ENCODE assay signal across 13 cellular contexts in genomic region chr1:9454094-9454418, GRCh38.
DNase-seq lines count a peak whose midpoint lies in the region; ATAC-seq, FAIRE-seq and TF ChIP-seq lines count a peak whose summit lies in the region.
"Had no signal": no experiment of that assay in that cellular context is flagged by ENCODE, and none has a peak within 500 bp of the region (broad histone marks: within the 10 kb centered on the region; RNA-seq: fewer than 3 reads in every experiment).

No MANE protein-coding gene starts in this region.

- H3K36me3 Mint-ChIP-seq in nephron (ENCODE audit: low read depth): no peaks in the 10 kb centered on the region
- H3K36me3 Mint-ChIP-seq: CD4-positive, CD25-positive, alpha-beta regulatory T cell had no signal

- in situ Hi-C loops in HepG2 (cut with HindIII; ENCODE audit: extremely low pct_ligation_motif_present, low pct_unique_long_range_greater_than_20kb): no loop called here

- intact Hi-C loops in HepG2 (cut with micrococcal nuclease; ENCODE audit: unreplicated experiment): no loop called here

- ATAC-seq in HepG2 (no peak), HG03045 (IDR thresholded peaks at IDR 0.05; ENCODE audit: unreplicated experiment) (no peak)
- ATAC-seq: HCT116 had no signal

- peaks cover 3% of the 10 kb centered on the region for H3K27me3 Mint-ChIP-seq in nephron (ENCODE audit: low read depth)

- no peak for FAIRE-seq in HepG2 (lab: Jason Lieb, UNC)
- FAIRE-seq: GM12878, H54 had no signal

- H3K4me1 ChIP-seq in liver (ENCODE audit: control insufficient read depth in 4 of 4, insufficient read depth in 4 of 4, low read length in 3 of 4) (peaks cover 19 to 40% (median 28%) of the 10 kb centered on the region in 4 donors), HepG2 (ENCODE audit: insufficient read depth, low read length) (peaks cover 60% of the 10 kb centered on the region), adipocyte (ENCODE audit: control insufficient read depth, insufficient read depth, low read length) (peaks cover 42% of the 10 kb centered on the region), tibial nerve (peaks cover 0 to 26% (median 6%) of the 10 kb centered on the region in 4 donors)

- WGBS in liver: 54% methylated on average over 6 of the region's 6 CpGs
- WGBS in HepG2 (ENCODE audit: low lambda C conversion rate): 31% methylated on average over 5 of the region's 6 CpGs
- 31 to 39% methylated on average over 6 of the region's 6 CpGs for WGBS in tibial nerve, 2 donors

- H3K27ac ChIP-seq in liver (ENCODE audit: low read depth in 1 of 2, low read length in 2 of 2): peak overlapping the region; percentile 87 to 91
- H3K27ac ChIP-seq in HepG2 (ENCODE audit: extremely low read length, insufficient read depth, low read length): no peak overlapping the region
- no peak overlapping the region for H3K27ac ChIP-seq in tibial nerve
- H3K27ac ChIP-seq: 22Rv1, GM23248 had no signal

- H3K9ac ChIP-seq in liver (ENCODE audit: low read depth in 1 of 2, low read length in 2 of 2) (no peak overlapping the region), HepG2 (ENCODE audit: insufficient read depth, low read depth, low read length) (no peak overlapping the region), adipocyte (ENCODE audit: low read length) (peak overlapping the region; percentile 5)
- H3K9ac ChIP-seq: GM23248 had no signal

- CTCF ChIA-PET in HepG2 (lab: Yijun Ruan, JAX; ENCODE audit: low intra/inter-chr PET ratio, low total read pairs): interaction anchor here (3.9 kb wide), 1 partner anchor 187 kb away, joined by 28 read pairs; no protein-coding TSS in a partner anchor

- H2AFZ ChIP-seq in HepG2 (ENCODE audit: low read length): no peak overlapping the region
- H2AFZ ChIP-seq: GM23248 had no signal

- no TSS peak for BruUV-seq in HepG2 (replicated peaks; lab: Mats Ljungman, UMichigan)

- H3K27me3 ChIP-seq in liver (ENCODE audit: control insufficient read depth in 4 of 4, insufficient read depth in 4 of 4, low read length in 3 of 4): no peaks in the 10 kb centered on the region
- H3K27me3 ChIP-seq in HepG2 (ENCODE audit: control insufficient read depth in 1 of 2, insufficient read depth in 2 of 2, low read length in 2 of 2): peaks cover 0 to 5% of the 10 kb centered on the region in 2 experiments; a peak in 2 of 5 replicates
- no peaks in the 10 kb centered on the region for H3K27me3 ChIP-seq in adipocyte (replicated peaks; ENCODE audit: control insufficient read depth, insufficient read depth, low read length)
- no peaks in the 10 kb centered on the region for H3K27me3 ChIP-seq in tibial nerve

- TF ChIP-seq EP300 in HepG2 (IDR thresholded peaks at IDR 0.05; ENCODE audit: low read depth in 2 of 2, low read length in 2 of 2): no peak
- TF ChIP-seq EP300 in HepG2 (CRISPR knock-in tag; IDR thresholded peaks at IDR 0.05; ENCODE audit: borderline replicate concordance): no peak
- TF ChIP-seq EP300 in tibial nerve (IDR thresholded peaks at IDR 0.05): no peak

- H3K9me3 Mint-ChIP-seq in nephron: no peaks in the 10 kb centered on the region
- H3K9me3 Mint-ChIP-seq: CD4-positive, CD25-positive, alpha-beta regulatory T cell had no signal

- TF ChIP-seq CTCF in liver (IDR thresholded peaks at IDR 0.05; ENCODE audit: low read depth, low read length, missing input control) (no peak), HepG2 (CRISPR knock-in tag; IDR thresholded peaks at IDR 0.05) (no peak), nephron (IDR thresholded peaks at IDR 0.05; ENCODE audit: unreplicated experiment in 3 of 3) (no peak), tibial nerve (IDR thresholded peaks at IDR 0.05) (no peak)

- no peaks in the 10 kb centered on the region for H3K36me3 ChIP-seq in liver (ENCODE audit: control insufficient read depth in 4 of 4, insufficient read depth in 3 of 4, low read depth in 1 of 4, low read length in 3 of 4)
- no peaks in the 10 kb centered on the region for H3K36me3 ChIP-seq in HepG2 (replicated peaks in 1 of 2; ENCODE audit: control insufficient read depth in 1 of 2, insufficient read depth in 2 of 2, low read length in 2 of 2)
- no peaks in the 10 kb centered on the region for H3K36me3 ChIP-seq in adipocyte (ENCODE audit: control insufficient read depth, insufficient read depth, low read length, severe bottlenecking)
- H3K36me3 ChIP-seq in tibial nerve: no peaks in the 10 kb centered on the region

- TF ChIP-seq RAD21 in liver (IDR thresholded peaks at IDR 0.05) (no peak), HepG2 (CRISPR knock-in tag; IDR thresholded peaks at IDR 0.05) (no peak)

- peaks cover 49% of the 10 kb centered on the region for H3K4me1 Mint-ChIP-seq in nephron
- H3K4me1 Mint-ChIP-seq: CD4-positive, CD25-positive, alpha-beta regulatory T cell had no signal

- no peak overlapping the region for H3K4me2 ChIP-seq in HepG2 (ENCODE audit: low read depth, low read length)

- H3K4me3 ChIP-seq in liver (ENCODE audit: low read depth in 1 of 3, low read length in 3 of 3) (peak overlapping the region in 1 of 3 donors; percentile 12), HepG2 (replicated peaks in 1 of 3; ENCODE audit: insufficient read depth in 1 of 3, low read depth in 2 of 3, low read length in 3 of 3) (no peak overlapping the region), adipocyte (ENCODE audit: low read length) (peak overlapping the region; percentile 46), tibial nerve (no peak overlapping the region)
- H3K4me3 ChIP-seq: GM12878, GM23248 had no signal

- no peaks in the 10 kb centered on the region for H4K20me1 ChIP-seq in HepG2 (ENCODE audit: insufficient read depth, low read length)

- no peak overlapping the region for H3K4me3 Mint-ChIP-seq in nephron
- H3K4me3 Mint-ChIP-seq: CD4-positive, CD25-positive, alpha-beta regulatory T cell had no signal

- DNase-seq in HepG2 (ENCODE audit: low spot score) (no peak), adipocyte (ENCODE audit: low read depth) (no peak), tibial nerve (ENCODE audit: low spot score in 2 of 2) (no peak)
- DNase-seq in activated CD8-positive, alpha-beta memory T cell treated with anti-CD3 and anti-CD28 coated beads for 24 hours: no peak
- DNase-seq: CD4-positive, CD25-positive, alpha-beta regulatory T cell; GM23248 had no signal

- no peak for TF ChIP-seq POLR2A in HepG2 (IDR thresholded peaks at IDR 0.05; ENCODE audit: insufficient read depth in 1 of 2, low read depth in 2 of 2, low read length in 2 of 2)
- TF ChIP-seq POLR2A in tibial nerve (IDR thresholded peaks at IDR 0.05): no peak

- no peaks in the 10 kb centered on the region for H3K79me2 ChIP-seq in HepG2 (ENCODE audit: insufficient read depth, low read length)

- H3K9me3 ChIP-seq in liver (ENCODE audit: control insufficient read depth in 4 of 4, low read length in 3 of 4) (no peaks in the 10 kb centered on the region), HepG2 (ENCODE audit: low read length) (no peaks in the 10 kb centered on the region), adipocyte (ENCODE audit: control insufficient read depth, low read length) (no peaks in the 10 kb centered on the region), tibial nerve (no peaks in the 10 kb centered on the region)

- peak overlapping the region; percentile 16 to 64 (median 55) for H3K27ac Mint-ChIP-seq in nephron

- POLR2A ChIA-PET in HepG2 (lab: Yijun Ruan, JAX): interaction anchor here (0.9 to 1.4 kb wide), 2 partner anchors 14 to 16 kb away, joined by 3 read pairs; no protein-coding TSS in a partner anchor

TF ChIP-seq in liver, 16 proteins besides CTCF, POLR2A, EP300 and RAD21 (continues in another document):
- no peak for TF ChIP-seq TAF1 (conservative IDR thresholded peaks at IDR 0.05)
- TF ChIP-seq SP1 (IDR thresholded peaks at IDR 0.05): peak; percentile 30
- peak; percentile 46 to 69 for TF ChIP-seq RXRA (IDR thresholded peaks at IDR 0.05)
- TF ChIP-seq FOXA1 (IDR thresholded peaks at IDR 0.05): no peak
- no peak for TF ChIP-seq FOXA2 (IDR thresholded peaks at IDR 0.05)
- no peak for TF ChIP-seq HNF4G (IDR thresholded peaks at IDR 0.05)
- TF ChIP-seq GABPA (IDR thresholded peaks at IDR 0.05 in 1 of 2, conservative IDR thresholded peaks at IDR 0.05 in 1 of 2): no peak
- TF ChIP-seq YY1 (IDR thresholded peaks at IDR 0.05): peak; percentile 62
- peak; percentile 39 to 55 for TF ChIP-seq HNF4A (conservative IDR thresholded peaks at IDR 0.05)

TF ChIP-seq in HepG2, 621 proteins besides CTCF, POLR2A, EP300 and RAD21 (continues in another document):
- no peak for TF ChIP-seq ZBTB39 (CRISPR knock-in tag; IDR thresholded peaks at IDR 0.05)
- no peak for TF ChIP-seq AKAP8 (CRISPR knock-in tag; IDR thresholded peaks at IDR 0.05)
- no peak for TF ChIP-seq ZFP90 (CRISPR knock-in tag; IDR thresholded peaks at IDR 0.05; ENCODE audit: borderline replicate concordance)
- TF ChIP-seq CENPBD1 (CRISPR knock-in tag; IDR thresholded peaks at IDR 0.05; ENCODE audit: borderline replicate concordance, low read depth): no peak
- no peak for TF ChIP-seq SIN3B (IDR thresholded peaks at IDR 0.05; ENCODE audit: low read length)
- no peak for TF ChIP-seq ARNTL (CRISPR knock-in tag; IDR thresholded peaks at IDR 0.05)
- TF ChIP-seq ZNF235 (CRISPR knock-in tag; IDR thresholded peaks at IDR 0.05; ENCODE audit: borderline replicate concordance): no peak
- TF ChIP-seq NR3C1 (CRISPR knock-in tag; IDR thresholded peaks at IDR 0.05): no peak
- no peak for TF ChIP-seq ZNF414 (CRISPR knock-in tag; IDR thresholded peaks at IDR 0.05)

Comparison
In these comparisons a context has a peak if more than half of its experiments do, and no peak if none do; other contexts are left out.
1. H3K27ac ChIP-seq: peak in liver (2 of 2); none in HepG2 (single experiment) and tibial nerve (0 of 4).